In the genomic region with DNA sequence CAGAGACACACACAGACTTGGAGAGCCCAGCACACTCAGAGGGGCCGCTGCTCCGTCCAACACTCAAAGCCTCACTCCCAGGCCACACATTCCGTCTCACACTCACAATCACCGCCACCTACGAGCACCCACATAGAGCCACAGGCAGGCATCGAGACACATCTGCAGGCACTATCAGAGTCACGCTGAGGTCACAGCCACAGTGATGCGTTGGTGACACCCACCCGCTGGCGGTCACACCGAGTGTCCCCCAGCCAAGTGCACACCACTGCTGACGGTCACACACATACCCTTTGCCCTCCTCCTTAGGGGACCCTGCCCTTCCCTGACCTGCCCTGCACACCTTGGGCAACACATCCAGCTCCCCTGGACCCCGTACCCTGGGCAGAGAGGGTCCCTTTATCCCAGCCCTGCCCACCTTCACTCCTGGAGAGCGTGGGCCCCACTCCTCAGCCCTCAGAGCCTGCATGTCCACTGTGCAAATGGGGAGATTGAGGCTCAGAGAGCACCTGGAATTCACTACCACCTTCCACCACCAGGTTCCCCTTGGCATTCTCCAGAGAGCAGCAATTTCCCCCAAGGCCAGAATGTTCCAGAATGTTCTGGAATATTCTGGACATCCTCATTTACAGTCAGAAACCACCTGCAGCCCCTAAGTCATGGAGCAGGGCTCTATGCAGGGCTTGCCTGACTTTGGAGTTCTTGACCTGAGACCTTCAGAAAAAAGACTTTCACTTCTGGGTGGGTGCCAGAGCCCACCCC, we compare ENCODE assay signal across 1 cellular context.
TF ChIP-seq lines count a peak whose summit lies in the region.

No MANE protein-coding gene starts in this region.

TF ChIP-seq in GM12878, 131 proteins besides CTCF, POLR2A, EP300 and RAD21:
- TF ChIP-seq SMAD5 (IDR thresholded peaks at IDR 0.05; ENCODE audit: low read depth) (no peak), MTA2 (IDR thresholded peaks at IDR 0.05; ENCODE audit: low read depth) (no peak), RAD51 (IDR thresholded peaks at IDR 0.05) (no peak), ESRRA (IDR thresholded peaks at IDR 0.05; ENCODE audit: low read length) (no peak), SIN3A (IDR thresholded peaks at IDR 0.05; ENCODE audit: low read depth, low read length) (no peak)
- TF ChIP-seq, protein P1, sequence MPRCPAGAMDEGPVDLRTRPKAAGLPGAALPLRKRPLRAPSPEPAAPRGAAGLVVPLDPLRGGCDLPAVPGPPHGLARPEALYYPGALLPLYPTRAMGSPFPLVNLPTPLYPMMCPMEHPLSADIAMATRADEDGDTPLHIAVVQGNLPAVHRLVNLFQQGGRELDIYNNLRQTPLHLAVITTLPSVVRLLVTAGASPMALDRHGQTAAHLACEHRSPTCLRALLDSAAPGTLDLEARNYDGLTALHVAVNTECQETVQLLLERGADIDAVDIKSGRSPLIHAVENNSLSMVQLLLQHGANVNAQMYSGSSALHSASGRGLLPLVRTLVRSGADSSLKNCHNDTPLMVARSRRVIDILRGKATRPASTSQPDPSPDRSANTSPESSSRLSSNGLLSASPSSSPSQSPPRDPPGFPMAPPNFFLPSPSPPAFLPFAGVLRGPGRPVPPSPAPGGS (IDR thresholded peaks at IDR 0.05; ENCODE audit: borderline replicate concordance, insufficient read depth, low read depth, low read length, poor library complexity, severe bottlenecking) = no peak
- TF ChIP-seq, protein P2, sequence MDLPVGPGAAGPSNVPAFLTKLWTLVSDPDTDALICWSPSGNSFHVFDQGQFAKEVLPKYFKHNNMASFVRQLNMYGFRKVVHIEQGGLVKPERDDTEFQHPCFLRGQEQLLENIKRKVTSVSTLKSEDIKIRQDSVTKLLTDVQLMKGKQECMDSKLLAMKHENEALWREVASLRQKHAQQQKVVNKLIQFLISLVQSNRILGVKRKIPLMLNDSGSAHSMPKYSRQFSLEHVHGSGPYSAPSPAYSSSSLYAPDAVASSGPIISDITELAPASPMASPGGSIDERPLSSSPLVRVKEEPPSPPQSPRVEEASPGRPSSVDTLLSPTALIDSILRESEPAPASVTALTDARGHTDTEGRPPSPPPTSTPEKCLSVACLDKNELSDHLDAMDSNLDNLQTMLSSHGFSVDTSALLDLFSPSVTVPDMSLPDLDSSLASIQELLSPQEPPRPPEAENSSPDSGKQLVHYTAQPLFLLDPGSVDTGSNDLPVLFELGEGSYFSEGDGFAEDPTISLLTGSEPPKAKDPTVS (IDR thresholded peaks at IDR 0.05; ENCODE audit: low read depth, low read length) = peak; percentile 95
